ENCODE assay signal across 8 cellular contexts in the genomic region with DNA sequence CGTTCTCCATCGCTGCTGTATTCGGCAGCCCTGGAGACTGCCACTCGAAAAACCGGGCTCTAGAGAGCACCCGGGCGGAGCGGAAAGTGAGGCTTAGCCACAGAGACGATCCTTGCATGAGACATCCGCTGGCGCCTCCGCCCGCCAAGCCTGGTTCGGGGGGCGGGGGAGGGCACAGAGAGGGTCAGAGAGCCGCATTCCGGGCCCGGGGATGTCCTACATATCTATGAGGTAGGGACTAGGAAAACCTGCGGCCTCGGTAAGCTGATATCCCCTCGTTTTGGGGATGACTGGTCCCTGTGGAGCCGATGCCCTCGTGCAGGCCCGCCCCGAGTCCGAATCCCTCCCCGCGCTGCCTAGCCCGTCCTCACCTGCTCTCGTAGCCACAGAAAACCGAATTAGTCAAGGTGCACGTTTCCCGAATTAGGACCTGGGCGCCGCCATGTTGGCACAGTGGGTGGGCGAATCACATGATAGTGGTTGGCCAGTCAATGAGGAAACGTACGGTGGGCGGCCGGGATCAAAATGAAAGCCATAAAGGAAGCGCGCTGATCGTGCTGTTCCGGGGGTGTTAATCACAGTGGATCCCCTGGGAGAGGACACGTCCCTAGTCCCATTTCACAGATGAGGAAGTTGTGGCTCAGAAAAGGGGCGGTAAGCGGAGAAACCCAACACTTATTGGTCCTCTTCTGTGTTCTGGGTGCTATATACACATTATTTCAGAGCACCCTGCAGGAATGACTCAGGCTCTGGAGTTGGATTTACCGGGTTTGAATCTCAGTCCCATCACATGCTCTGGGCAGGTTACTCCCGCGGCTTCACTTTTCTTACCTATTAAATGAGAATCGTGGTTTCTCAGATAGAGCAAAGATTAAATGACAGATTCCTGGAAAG. TPM values are rescaled to one million over a fixed set of nuclear protein-coding genes. Genes with fewer than 3 reads are reported as not detected.
DNase-seq lines count a peak whose midpoint lies in the region; ATAC-seq and TF ChIP-seq lines count a peak whose summit lies in the region.

Gene TRMT1 (minus strand): TSS at position 459 of the 894 bp plus-strand sequence. CDS start 341 bp downstream, at position 118.

- peak; percentile 57 for ATAC-seq in HG03378 (IDR thresholded peaks at IDR 0.05; ENCODE audit: unreplicated experiment)
- no peak for ATAC-seq in GM18517 (IDR thresholded peaks at IDR 0.05; ENCODE audit: unreplicated experiment)

- no peaks in the 10 kb centered on the region for H3K27me3 ChIP-seq in colonic mucosa

- H3K4me1 ChIP-seq in colonic mucosa: peaks cover 16% of the 10 kb centered on the region

- DNase-seq in GM13976 (ENCODE audit: low spot score) (peak; percentile 94), NCI-H524 (lab: John Stamatoyannopoulos, UW) (peak; percentile 90 to 95), colonic mucosa (peak; percentile 97), left kidney (ENCODE audit: low read depth, low spot score) (peak; percentile 97)
- peak; percentile 90 to 92 for DNase-seq in activated CD4-positive, alpha-beta T cell treated with anti-CD3 and anti-CD28 coated beads for 4 hours
- DNase-seq in stimulated activated CD4-positive, alpha-beta T cell treated with anti-CD3 and anti-CD28 coated beads, Interleukin-1b, Interleukin-23, amount 100 ng/mL, for 4 hours (ENCODE audit: low read depth in 2 of 2): peak; percentile 85 to 86

- intact Hi-C loops in colonic mucosa (cut with DNase I): no loop called here

- H3K36me3 ChIP-seq in colonic mucosa: no peaks in the 10 kb centered on the region

- H3K9ac ChIP-seq in colonic mucosa (ENCODE audit: low read depth in 2 of 2, low read length in 2 of 2): peak within 1 kb of the TSS; percentile 69 to 75

- peak within 1 kb of the TSS; percentile 75 for H3K27ac ChIP-seq in colonic mucosa

- no peaks in the 10 kb centered on the region for H3K9me3 ChIP-seq in colonic mucosa

- peak within 1 kb of the TSS; percentile 94 for H3K4me3 ChIP-seq in colonic mucosa

- in situ Hi-C loops in GM13976 (cut with MboI; ENCODE audit: low sequenced_read_pairs, unreplicated experiment): no loop called here

- no peak for TF ChIP-seq CTCF in GM13976 (IDR thresholded peaks at IDR 0.05; ENCODE audit: borderline replicate concordance, control extremely low read depth, extremely low read depth, insufficient read depth, missing control alignments)
- no peak for TF ChIP-seq CTCF in colonic mucosa (IDR thresholded peaks at IDR 0.05)

RNA-seq across cellular contexts. Expression of gene TRMT1, which starts in this region (rescaled TPM):
- total RNA-seq in colonic mucosa: 10 to 100 TPM; 17.5 to 40.1 TPM
